ENCODE assay signal across 8 cellular contexts in genomic region chr6:32700391-32701040, GRCh38. TPM values are rescaled to one million over a fixed set of nuclear protein-coding genes. Genes with fewer than 3 reads are reported as not detected.
DNase-seq lines count a peak whose midpoint lies in the region; ATAC-seq and TF ChIP-seq lines count a peak whose summit lies in the region.

No MANE protein-coding gene starts in this region.

- H3K4me1 ChIP-seq in foreskin keratinocyte = no peaks in the 10 kb centered on the region

- no peak overlapping the region for H3K27ac ChIP-seq in foreskin keratinocyte

- TF ChIP-seq CTCF in AG09309 (IDR thresholded peaks at IDR 0.05; ENCODE audit: control insufficient read depth, insufficient read depth, low read depth, low read length, missing control alignments) = peak; percentile 72
- peak; percentile 69 for TF ChIP-seq CTCF in GM12872 (IDR thresholded peaks at IDR 0.05; ENCODE audit: insufficient read depth, low read depth, low read length)
- peak; percentile 75 for TF ChIP-seq CTCF in foreskin keratinocyte (conservative IDR thresholded peaks at IDR 0.05)

- intact Hi-C loops in posterior vena cava (cut with DNase I) = loop anchor here (5.0 to 10.0 kb wide), 2 partner anchors 283 to 286 kb away; no protein-coding TSS in a partner anchor

- H3K4me3 ChIP-seq in AG09309 (ENCODE audit: control insufficient read depth, low read depth, low read length) = no peak overlapping the region

- DNase-seq in AG09309 (ENCODE audit: low read depth) = peak; percentile 13
- DNase-seq in NCI-H345 (lab: John Stamatoyannopoulos, UW) = peak; percentile 5
- peak; percentile 15 for DNase-seq in activated CD4-positive, alpha-beta T cell treated with anti-CD3 and anti-CD28 coated beads, Interleukin-2, amount 50 U/mL, for 1 hour
- peak in 1 of 2 donors; percentile 39 for DNase-seq in foreskin keratinocyte
- DNase-seq in non-pigmented ciliary epithelial cell (ENCODE audit: low read depth) = peak; percentile 19
- DNase-seq in posterior vena cava (ENCODE audit: low spot score) = no peak
- DNase-seq in activated effector memory CD4-positive, alpha-beta T cell treated with anti-CD3 and anti-CD28 coated beads, Interleukin-2, amount 50 U/mL, for 16 hours = no peak

- H3K27me3 ChIP-seq in foreskin keratinocyte = peaks cover 52% of the 10 kb centered on the region

- ATAC-seq in foreskin keratinocyte = no peak

RNA-seq across cellular contexts. Expression of gene HLA-DQB1, which starts 34.1 kb away (rescaled TPM):
- total RNA-seq in foreskin keratinocyte = 1.7 and 3.3 TPM in 2 replicates
- 3.0 and 5.1 TPM in 2 replicates for polyA plus RNA-seq in foreskin keratinocyte
- total RNA-seq in posterior vena cava = 10 to 100 TPM in 1 of 2 donors, 1 to 10 TPM in 1; 4.2 to 13.8 TPM

RNA-seq across cellular contexts. Expression of gene HLA-DQA2, which starts 40.7 kb away (rescaled TPM):
- total RNA-seq in foreskin keratinocyte (not detected in 2 replicates), posterior vena cava (1 to 10 TPM in 1 of 2 donors, under 1 TPM in 1; 0.52 to 1.1 TPM)
- not detected in 2 replicates for polyA plus RNA-seq in foreskin keratinocyte

Comparison
In these comparisons a context has a peak if more than half of its experiments do, and no peak if none do; other contexts are left out.
1. DNase-seq: peak in AG09309 (single experiment), NCI-H345 (single experiment), activated CD4-positive, alpha-beta T cell treated with anti-CD3 and anti-CD28 coated beads, Interleukin-2, amount 50 U/mL, for 1 hour (single experiment) and non-pigmented ciliary epithelial cell (single experiment); none in posterior vena cava (single experiment) and activated effector memory CD4-positive, alpha-beta T cell treated with anti-CD3 and anti-CD28 coated beads, Interleukin-2, amount 50 U/mL, for 16 hours (single experiment).
2. Peak in every context shown above with its lines, with median percentiles within 50 percentile points of each other: CTCF ChIP-seq.